13 cellular contexts compared by ENCODE assay signal in genomic region chr12:64737539-64737938, GRCh38. TPM values are rescaled to one million over a fixed set of nuclear protein-coding genes. Genes with fewer than 3 reads are reported as not detected.
DNase-seq lines count a peak whose midpoint lies in the region; ATAC-seq and FAIRE-seq lines count a peak whose summit lies in the region.
"Had no signal": no experiment of that assay in that cellular context is flagged by ENCODE, and none has a peak within 500 bp of the region (broad histone marks: within the 10 kb centered on the region; RNA-seq: fewer than 3 reads in every experiment).

No MANE protein-coding gene starts in this region.

- H3K4me1 Mint-ChIP-seq in activated T-helper 2 cell treated with anti-CD3 and anti-CD28 coated beads, Interferon-gamma antibody, Interleukin-2, Interleukin-4, amounts not matched to agents 10 μg/mL and 5 μg/mL and 100 μg/mL, durations not matched to agents 14 hours and 24 hours and 36 hours (ENCODE audit: low read depth) = peaks cover 28% of the 10 kb centered on the region
- peaks cover 12 to 26% (median 16%) of the 10 kb centered on the region in 7 donors for H3K4me1 Mint-ChIP-seq in naive thymus-derived CD4-positive, alpha-beta T cell

- ATAC-seq in activated CD4-positive, CD25-positive, alpha-beta regulatory T cell treated with anti-CD3 and anti-CD28 coated beads, Interleukin-2, amount 50 U/mL, for 24 hours = peak; percentile 38 to 62
- peak; percentile 46 for ATAC-seq in naive thymus-derived CD4-positive, alpha-beta T cell
- ATAC-seq in HG03045 (IDR thresholded peaks at IDR 0.05; ENCODE audit: unreplicated experiment) = no peak
- ATAC-seq: left cardiac atrium had no signal

- no peak for FAIRE-seq in RCC 7860 (lab: Jason Lieb, UNC)
- FAIRE-seq: H1 had no signal

- DNase-seq in activated CD4-positive, CD25-positive, alpha-beta regulatory T cell treated with anti-CD3 and anti-CD28 coated beads, Interleukin-2, amount 50 U/mL, for 72 hours = no peak
- DNase-seq in NCI-H510A treated with DMSO at 0.1 percent for 48 hours (lab: John Stamatoyannopoulos, UW) = peak; percentile 70
- DNase-seq in activated T-helper 2 cell treated with anti-CD3 and anti-CD28 coated beads, Interferon-gamma antibody, Interleukin-2, Interleukin-4, amounts not matched to agents 10 μg/mL and 5 μg/mL and 100 μg/mL, durations not matched to agents 14 hours and 24 hours and 36 hours (ENCODE audit: low spot score) = no peak
- DNase-seq in naive thymus-derived CD4-positive, alpha-beta T cell = peak in 3 of 9 donors; percentile 17 to 25 (median 24)
- no peak for DNase-seq in RCC 7860 (ENCODE audit: low spot score)
- DNase-seq in NCI-H446 treated with DMSO at 0.1 percent for 48 hours (lab: John Stamatoyannopoulos, UW) = no peak
- DNase-seq: activated CD4-positive, CD25-positive, alpha-beta regulatory T cell; left cardiac atrium; Peyer's patch; testis had no signal

- H3K9me3 ChIP-seq in naive thymus-derived CD4-positive, alpha-beta T cell (ENCODE audit: control insufficient read depth in 2 of 3, low read length in 3 of 3) = no peaks in the 10 kb centered on the region
- H3K9me3 ChIP-seq: Peyer's patch, testis had no signal

- POLR2A ChIA-PET in naive thymus-derived CD4-positive, alpha-beta T cell (lab: Charles Lee) = no interaction called here

- H3K4me3 ChIP-seq in naive thymus-derived CD4-positive, alpha-beta T cell (ENCODE audit: low read length) = no peak overlapping the region
- H3K4me3 ChIP-seq: Peyer's patch, testis had no signal

- intact Hi-C loops in activated T-helper 2 cell treated with anti-CD3 and anti-CD28 coated beads, Interferon-gamma antibody, Interleukin-2, Interleukin-4, amounts not matched to agents 10 μg/mL and 5 μg/mL and 100 μg/mL, durations not matched to agents 14 hours and 24 hours and 36 hours (cut with micrococcal nuclease) = no loop called here
- intact Hi-C loops in naive thymus-derived CD4-positive, alpha-beta T cell (cut with micrococcal nuclease) = no loop called here

- H3K36me3 ChIP-seq in naive thymus-derived CD4-positive, alpha-beta T cell (ENCODE audit: control insufficient read depth in 2 of 3, insufficient read depth in 3 of 3, low read length in 3 of 3) = peaks cover 0 to 71% (median 4%) of the 10 kb centered on the region in 3 experiments

- peaks cover 0 to 5% of the 10 kb centered on the region in 2 donors for H3K4me1 ChIP-seq in naive thymus-derived CD4-positive, alpha-beta T cell (ENCODE audit: control insufficient read depth in 2 of 2, insufficient read depth in 2 of 2, low read length in 2 of 2)
- H3K4me1 ChIP-seq: Peyer's patch, testis had no signal

- no peaks in the 10 kb centered on the region for H3K27me3 ChIP-seq in naive thymus-derived CD4-positive, alpha-beta T cell (ENCODE audit: control insufficient read depth in 2 of 2, insufficient read depth in 2 of 2, low read length in 2 of 2)
- H3K27me3 ChIP-seq: Peyer's patch, testis had no signal

- no peaks in the 10 kb centered on the region for H3K27me3 Mint-ChIP-seq in activated T-helper 2 cell treated with anti-CD3 and anti-CD28 coated beads, Interferon-gamma antibody, Interleukin-2, Interleukin-4, amounts not matched to agents 10 μg/mL and 5 μg/mL and 100 μg/mL, durations not matched to agents 14 hours and 24 hours and 36 hours (ENCODE audit: low read depth)
- no peaks in the 10 kb centered on the region for H3K27me3 Mint-ChIP-seq in naive thymus-derived CD4-positive, alpha-beta T cell

- peak overlapping the region; percentile 32 for H3K27ac Mint-ChIP-seq in activated T-helper 2 cell treated with anti-CD3 and anti-CD28 coated beads, Interferon-gamma antibody, Interleukin-2, Interleukin-4, amounts not matched to agents 10 μg/mL and 5 μg/mL and 100 μg/mL, durations not matched to agents 14 hours and 24 hours and 36 hours
- peak overlapping the region in 7 of 9 donors; percentile 7 to 84 (median 52) for H3K27ac Mint-ChIP-seq in naive thymus-derived CD4-positive, alpha-beta T cell

- H3K36me3 Mint-ChIP-seq in activated T-helper 2 cell treated with anti-CD3 and anti-CD28 coated beads, Interferon-gamma antibody, Interleukin-2, Interleukin-4, amounts not matched to agents 10 μg/mL and 5 μg/mL and 100 μg/mL, durations not matched to agents 14 hours and 24 hours and 36 hours (ENCODE audit: low read depth) = peaks cover 79% of the 10 kb centered on the region
- peaks cover 30 to 87% (median 69%) of the 10 kb centered on the region in 5 donors for H3K36me3 Mint-ChIP-seq in naive thymus-derived CD4-positive, alpha-beta T cell

- H3K27ac ChIP-seq in naive thymus-derived CD4-positive, alpha-beta T cell (ENCODE audit: low read depth, low read length) = no peak overlapping the region
- H3K27ac ChIP-seq: Peyer's patch, testis had no signal

- CTCF ChIA-PET in naive thymus-derived CD4-positive, alpha-beta T cell (lab: Charles Lee) = no interaction called here

- H3K4me3 Mint-ChIP-seq in activated T-helper 2 cell treated with anti-CD3 and anti-CD28 coated beads, Interferon-gamma antibody, Interleukin-2, Interleukin-4, amounts not matched to agents 10 μg/mL and 5 μg/mL and 100 μg/mL, durations not matched to agents 14 hours and 24 hours and 36 hours (ENCODE audit: low read depth) = no peak overlapping the region
- peak overlapping the region in 1 of 10 donors; percentile 35 for H3K4me3 Mint-ChIP-seq in naive thymus-derived CD4-positive, alpha-beta T cell

- no peaks in the 10 kb centered on the region for H3K9me3 Mint-ChIP-seq in activated T-helper 2 cell treated with anti-CD3 and anti-CD28 coated beads, Interferon-gamma antibody, Interleukin-2, Interleukin-4, amounts not matched to agents 10 μg/mL and 5 μg/mL and 100 μg/mL, durations not matched to agents 14 hours and 24 hours and 36 hours
- no peaks in the 10 kb centered on the region for H3K9me3 Mint-ChIP-seq in naive thymus-derived CD4-positive, alpha-beta T cell

RNA-seq across cellular contexts. Expression of gene GNS, which starts 21.7 kb away (rescaled TPM):
- 33.9 and 38.2 TPM in 2 replicates for total RNA-seq in activated T-helper 2 cell treated with anti-CD3 and anti-CD28 coated beads, Interferon-gamma antibody, Interleukin-2, Interleukin-4, amounts not matched to agents 10 μg/mL and 5 μg/mL and 100 μg/mL, durations not matched to agents 14 hours and 24 hours and 36 hours
- 10 to 100 TPM; 24.4 to 62.8 (median 35.2) TPM for total RNA-seq in naive thymus-derived CD4-positive, alpha-beta T cell
- polyA plus RNA-seq in naive thymus-derived CD4-positive, alpha-beta T cell = 10 to 100 TPM; 39.5 to 48.2 TPM
